11 cellular contexts compared by ENCODE assay signal in genomic region chr12:52117806-52118475, GRCh38. TPM values are rescaled to one million over a fixed set of nuclear protein-coding genes. Genes with fewer than 3 reads are reported as not detected.
DNase-seq lines count a peak whose midpoint lies in the region; ATAC-seq and TF ChIP-seq lines count a peak whose summit lies in the region.
"Not testable (repeated sequence)": the region's sequence is repeated elsewhere in the genome, so short reads cannot be mapped to it uniquely, and the experiment has no call there.
"Had no signal": no experiment of that assay in that cellular context is flagged by ENCODE, and none has a peak within 500 bp of the region (broad histone marks: within the 10 kb centered on the region; RNA-seq: fewer than 3 reads in every experiment).

No MANE protein-coding gene starts in this region.

- peak; percentile 86 for DNase-seq in GM12865 (ENCODE audit: low read depth)
- DNase-seq in NCI-H2107 treated with DMSO at 0.1 percent for 48 hours (lab: John Stamatoyannopoulos, UW; ENCODE audit: unreplicated experiment) = peak; percentile 70
- not testable (repeated sequence) for DNase-seq in activated T-helper 1 cell treated with anti-CD3 and anti-CD28 coated beads, Interleukin-12 subunit alpha, Interleukin-12 subunit beta, Interleukin-2, Interleukin-4 antibody, amounts not matched to agents 30 ng/mL and 10 ng/mL and 1 ng/mL, durations not matched to agents 14 hours and 24 hours and 36 hours (ENCODE audit: low spot score); neural progenitor cell (ENCODE audit: low spot score)

- H3K27me3 Mint-ChIP-seq in activated T-helper 1 cell treated with anti-CD3 and anti-CD28 coated beads, Interleukin-12 subunit alpha, Interleukin-12 subunit beta, Interleukin-2, Interleukin-4 antibody, amounts not matched to agents 30 ng/mL and 10 ng/mL and 1 ng/mL, durations not matched to agents 14 hours and 24 hours and 36 hours (ENCODE audit: insufficient read depth) = peaks cover 17% of the 10 kb centered on the region
- peaks cover 12% of the 10 kb centered on the region for H3K27me3 Mint-ChIP-seq in neural progenitor cell (ENCODE audit: insufficient read depth, low read depth)

- not testable (repeated sequence) for H3K9me3 Mint-ChIP-seq in activated T-helper 1 cell treated with anti-CD3 and anti-CD28 coated beads, Interleukin-12 subunit alpha, Interleukin-12 subunit beta, Interleukin-2, Interleukin-4 antibody, amounts not matched to agents 30 ng/mL and 10 ng/mL and 1 ng/mL, durations not matched to agents 14 hours and 24 hours and 36 hours; neural progenitor cell

- H3K9me3 ChIP-seq in neural progenitor cell (ENCODE audit: low read depth) = not testable (repeated sequence)

- not testable (repeated sequence) for H3K4me1 ChIP-seq in neural progenitor cell

- H3K4me1 Mint-ChIP-seq in activated T-helper 1 cell treated with anti-CD3 and anti-CD28 coated beads, Interleukin-12 subunit alpha, Interleukin-12 subunit beta, Interleukin-2, Interleukin-4 antibody, amounts not matched to agents 30 ng/mL and 10 ng/mL and 1 ng/mL, durations not matched to agents 14 hours and 24 hours and 36 hours (ENCODE audit: low read depth) = peaks cover 40% of the 10 kb centered on the region
- H3K4me1 Mint-ChIP-seq in neural progenitor cell = peaks cover 15% of the 10 kb centered on the region

- H3K79me2 ChIP-seq in neural progenitor cell (ENCODE audit: low read depth) = not testable (repeated sequence)

- not testable (repeated sequence) for H3K4me3 Mint-ChIP-seq in activated T-helper 1 cell treated with anti-CD3 and anti-CD28 coated beads, Interleukin-12 subunit alpha, Interleukin-12 subunit beta, Interleukin-2, Interleukin-4 antibody, amounts not matched to agents 30 ng/mL and 10 ng/mL and 1 ng/mL, durations not matched to agents 14 hours and 24 hours and 36 hours; neural progenitor cell

- peak overlapping the region; percentile 53 for H3K4me3 ChIP-seq in GM12865 (ENCODE audit: low read depth, low read length)
- not testable (repeated sequence) for H3K4me3 ChIP-seq in neural progenitor cell

- H3K27ac ChIP-seq in neural progenitor cell = not testable (repeated sequence)

- not testable (repeated sequence) for H4K20me1 ChIP-seq in neural progenitor cell (ENCODE audit: low read depth)

- H3K27ac Mint-ChIP-seq in activated T-helper 1 cell treated with anti-CD3 and anti-CD28 coated beads, Interleukin-12 subunit alpha, Interleukin-12 subunit beta, Interleukin-2, Interleukin-4 antibody, amounts not matched to agents 30 ng/mL and 10 ng/mL and 1 ng/mL, durations not matched to agents 14 hours and 24 hours and 36 hours = peak overlapping the region; percentile 23
- H3K27ac Mint-ChIP-seq in neural progenitor cell = peak overlapping the region; percentile 90

- intact Hi-C loops in activated T-helper 1 cell treated with anti-CD3 and anti-CD28 coated beads, Interleukin-12 subunit alpha, Interleukin-12 subunit beta, Interleukin-2, Interleukin-4 antibody, amounts not matched to agents 30 ng/mL and 10 ng/mL and 1 ng/mL, durations not matched to agents 14 hours and 24 hours and 36 hours (cut with micrococcal nuclease) = loop anchor here (5.0 kb wide), 1 partner anchor 36 kb away; no protein-coding TSS in a partner anchor

- ATAC-seq in GM19395 (IDR thresholded peaks at IDR 0.05; ENCODE audit: unreplicated experiment) (peak; percentile 48), HG02840 (IDR thresholded peaks at IDR 0.05; ENCODE audit: low FRiP score, unreplicated experiment) (peak; percentile 17), HG03342 (IDR thresholded peaks at IDR 0.05; ENCODE audit: unreplicated experiment) (peak; percentile 28)

- not testable (repeated sequence) for H2AFZ ChIP-seq in neural progenitor cell (replicated peaks)

- H3F3A ChIP-seq in neural progenitor cell (ENCODE audit: low read depth) = peaks cover 15% of the 10 kb centered on the region

- not testable (repeated sequence) for H3K27me3 ChIP-seq in neural progenitor cell

- not testable (repeated sequence) for TF ChIP-seq CTCF in GM12865 (IDR thresholded peaks at IDR 0.05; ENCODE audit: insufficient read depth, low read depth, low read length, missing control alignments); neural progenitor cell (IDR thresholded peaks at IDR 0.05)

- H3K9ac ChIP-seq in neural progenitor cell = not testable (repeated sequence)

- not testable (repeated sequence) for H3K36me3 Mint-ChIP-seq in activated T-helper 1 cell treated with anti-CD3 and anti-CD28 coated beads, Interleukin-12 subunit alpha, Interleukin-12 subunit beta, Interleukin-2, Interleukin-4 antibody, amounts not matched to agents 30 ng/mL and 10 ng/mL and 1 ng/mL, durations not matched to agents 14 hours and 24 hours and 36 hours (ENCODE audit: low read depth); neural progenitor cell

- not testable (repeated sequence) for H3K4me2 ChIP-seq in neural progenitor cell

- H3K36me3 ChIP-seq in neural progenitor cell = not testable (repeated sequence)

RNA-seq across cellular contexts. Expression of gene SMIM41, which starts 38.4 kb away (rescaled TPM):
- 0.44 TPM in 1 of 2 replicates, not detected in the other for total RNA-seq in activated T-helper 1 cell treated with anti-CD3 and anti-CD28 coated beads, Interleukin-12 subunit alpha, Interleukin-12 subunit beta, Interleukin-2, Interleukin-4 antibody, amounts not matched to agents 30 ng/mL and 10 ng/mL and 1 ng/mL, durations not matched to agents 14 hours and 24 hours and 36 hours
- total RNA-seq in neural progenitor cell (ENCODE audit: low replicate concordance) = not detected in 2 replicates
- total RNA-seq: activated CD8-positive, alpha-beta memory T cell treated with anti-CD3 and anti-CD28 coated beads for 36 hours; chondrocyte; foreskin keratinocyte; WTC11 had no signal

RNA-seq across cellular contexts. Expression of gene ATG101, which starts 48.2 kb away (rescaled TPM):
- 56.2 and 63.3 TPM in 2 replicates for total RNA-seq in activated T-helper 1 cell treated with anti-CD3 and anti-CD28 coated beads, Interleukin-12 subunit alpha, Interleukin-12 subunit beta, Interleukin-2, Interleukin-4 antibody, amounts not matched to agents 30 ng/mL and 10 ng/mL and 1 ng/mL, durations not matched to agents 14 hours and 24 hours and 36 hours
- 19.8 and 33.7 TPM in 2 replicates for total RNA-seq in neural progenitor cell (ENCODE audit: low replicate concordance)
